Comparison of ENCODE assay signal across 8 cellular contexts in genomic region chr7:128032605-128033235, GRCh38. TPM values are rescaled to one million over a fixed set of nuclear protein-coding genes. Genes with fewer than 3 reads are reported as not detected.
A peak's percentile ranks its signal among the peaks of the same experiment; 100 is the strongest.
DNase-seq lines count a peak whose midpoint lies in the region; ATAC-seq, FAIRE-seq and TF ChIP-seq lines count a peak whose summit lies in the region.

No MANE protein-coding gene starts in this region.

- H3K27ac ChIP-seq in dorsolateral prefrontal cortex (peak overlapping the region in 58 of 59 donors; percentile 57 to 96 (median 88)), small intestine (ENCODE audit: low read depth in 1 of 2, low read length in 1 of 2) (no peak overlapping the region)

- 32 to 62% (median 60%) methylated on average over 35 to 41 of the region's 41 CpGs for WGBS in small intestine, 3 donors

- peak; percentile 34 for DNase-seq in AG08395 (ENCODE audit: low spot score)
- DNase-seq in dorsolateral prefrontal cortex: peak in 4 of 10 donors; percentile 55 to 77 (median 65)
- no peak for DNase-seq in NCI-H2171 treated with DMSO at 0.1 percent for 48 hours (lab: John Stamatoyannopoulos, UW)
- no peak for DNase-seq in NCI-H128 (lab: John Stamatoyannopoulos, UW; ENCODE audit: unreplicated experiment)
- no peak for DNase-seq in small intestine

- H3K27me3 ChIP-seq in dorsolateral prefrontal cortex: no peaks in the 10 kb centered on the region
- H3K27me3 ChIP-seq in mononuclear cell (ENCODE audit: insufficient read depth, low read length): peaks cover 6% of the 10 kb centered on the region
- H3K27me3 ChIP-seq in small intestine (ENCODE audit: control insufficient read depth in 2 of 2, insufficient read depth in 2 of 2, low read length in 2 of 2): peaks cover 0 to 4% of the 10 kb centered on the region in 2 donors

- H3K9me3 ChIP-seq in mononuclear cell (ENCODE audit: low read depth, low read length) (no peaks in the 10 kb centered on the region), small intestine (ENCODE audit: control insufficient read depth, low read depth) (no peaks in the 10 kb centered on the region)

- peak; percentile 4 for ATAC-seq in HG03135 (IDR thresholded peaks at IDR 0.05; ENCODE audit: unreplicated experiment)
- ATAC-seq in HG02852 (IDR thresholded peaks at IDR 0.05; ENCODE audit: unreplicated experiment): no peak

- FAIRE-seq in small intestine (lab: Jason Lieb, UNC): no peak

- intact Hi-C loops in dorsolateral prefrontal cortex (cut with DNase I): loop anchor here (5.0 to 10.0 kb wide), 6 partner anchors 90 to 448 kb away; partner anchors contain the start of genes ARF5 (in 1 of the 2) and GCC1 (in 1 of the 2)

- H3K4me3 ChIP-seq in dorsolateral prefrontal cortex (peak overlapping the region; percentile 56 to 85 (median 72)), mononuclear cell (ENCODE audit: low read length) (peak overlapping the region; percentile 28), small intestine (ENCODE audit: low read depth in 1 of 2, low read length in 2 of 2) (peak overlapping the region in 1 of 2 donors; percentile 61)

- TF ChIP-seq CTCF in dorsolateral prefrontal cortex (IDR thresholded peaks at IDR 0.05 in 54 of 56, conservative IDR thresholded peaks at IDR 0.05 in 2 of 56; ENCODE audit: low read depth in 1 of 56, partially characterized antibody in 56 of 56): no peak

- H3K36me3 ChIP-seq in small intestine (ENCODE audit: control insufficient read depth in 2 of 2, insufficient read depth in 2 of 2, low read length in 2 of 2): no peaks in the 10 kb centered on the region

- H3K4me1 ChIP-seq in mononuclear cell (ENCODE audit: insufficient read depth, low read length) (peaks cover 32% of the 10 kb centered on the region), small intestine (ENCODE audit: control insufficient read depth in 2 of 2, insufficient read depth in 1 of 2, low read depth in 1 of 2, low read length in 1 of 2) (peaks cover 0 to 6% of the 10 kb centered on the region in 2 donors)

RNA-seq across cellular contexts. Expression of gene LRRC4, which starts 1.5 kb away (rescaled TPM):
- total RNA-seq in dorsolateral prefrontal cortex (100 to 1,000 TPM in 88 of 120 experiments, 10 to 100 TPM in 32; 44.8 to 204 (median 116) TPM), mononuclear cell (1.3 TPM)
- under 1 TPM; 0.27 to 0.91 (median 0.67) TPM for polyA plus RNA-seq in small intestine

Comparison
In these comparisons a context has a peak if more than half of its experiments do, and no peak if none do; other contexts are left out.
1. H3K27ac ChIP-seq: peak in dorsolateral prefrontal cortex (58 of 59); none in small intestine (0 of 2).
2. RNA of gene LRRC4, which starts 1.5 kb away (total RNA-seq): 44.8 to 204 TPM in dorsolateral prefrontal cortex; 1.3 TPM in mononuclear cell (single experiment); every median in the first group is over 10 times any median in the second.